Comparison of ENCODE assay signal across 28 cellular contexts in the genomic region with DNA sequence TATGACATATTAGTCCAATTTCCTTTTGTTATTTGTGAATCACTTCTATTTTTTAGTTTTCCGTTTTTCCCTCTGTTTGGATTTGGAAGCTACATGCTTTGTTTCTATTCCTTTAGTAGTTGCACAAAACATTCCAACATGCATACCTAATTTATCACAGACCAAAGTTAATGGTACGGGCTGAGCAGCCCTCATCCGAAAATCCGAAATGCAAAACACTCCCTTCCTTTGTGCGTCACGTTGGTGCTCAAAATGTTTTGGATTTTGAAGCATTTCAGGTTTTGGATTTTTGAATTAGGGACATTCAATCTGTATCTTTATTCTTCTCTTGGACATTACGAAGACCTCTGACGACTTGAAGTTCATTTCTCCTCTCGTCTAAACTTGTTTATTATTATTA.
"Had no signal": no experiment of that assay in that cellular context is flagged by ENCODE, and none has a peak within 500 bp of the region (broad histone marks: within the 10 kb centered on the region; RNA-seq: fewer than 3 reads in every experiment).

No MANE protein-coding gene starts in this region.

- H3K4me3 Mint-ChIP-seq: stimulated activated effector memory CD8-positive, alpha-beta T cell treated with anti-CD3 and anti-CD28 coated beads, Interleukin-12 subunit alpha, Interleukin-12 subunit beta, amount 100 ng/mL, for 72 hours; stimulated activated memory B cell treated with anti-CD40 and anti-IgM and Interleukin-4, amounts not matched to agents 10 μg/mL and 1 μg/mL and 100 μg/mL, for 72 hours; stimulated activated naive B cell treated with anti-CD40 and anti-IgM and Interleukin-4, amounts not matched to agents 10 μg/mL and 1 μg/mL and 100 μg/mL, for 72 hours; stimulated activated naive CD8-positive, alpha-beta T cell treated with anti-CD3 and anti-CD28 coated beads, Interleukin-15, amount 100 ng/mL, for 72 hours; stimulated activated naive CD8-positive, alpha-beta T cell treated with anti-CD3 and anti-CD28 coated beads, Interleukin-15, Interleukin-2, amounts not matched to agents 100 ng/mL and 50 ng/mL, for 24 hours; type B pancreatic cell had no signal

- H3K27me3 Mint-ChIP-seq: stimulated activated memory B cell treated with anti-CD40 and anti-IgM and Interleukin-4, amounts not matched to agents 10 μg/mL and 1 μg/mL and 100 μg/mL, for 72 hours; stimulated activated naive B cell treated with anti-CD40 and anti-IgM and Interleukin-4, amounts not matched to agents 10 μg/mL and 1 μg/mL and 100 μg/mL, for 72 hours; stimulated activated naive CD8-positive, alpha-beta T cell treated with anti-CD3 and anti-CD28 coated beads, Interleukin-15, amount 100 ng/mL, for 72 hours; stimulated activated naive CD8-positive, alpha-beta T cell treated with anti-CD3 and anti-CD28 coated beads, Interleukin-15, Interleukin-2, amounts not matched to agents 100 ng/mL and 50 ng/mL, for 24 hours; type B pancreatic cell had no signal

- H3K4me1 ChIP-seq: stomach, suprapubic skin, testis, tibial artery, tibial nerve, transverse colon, upper lobe of left lung, upper lobe of right lung, uterus, vagina had no signal

- H3K27ac Mint-ChIP-seq: stimulated activated effector memory CD8-positive, alpha-beta T cell treated with anti-CD3 and anti-CD28 coated beads, Interleukin-12 subunit alpha, Interleukin-12 subunit beta, amount 100 ng/mL, for 72 hours; stimulated activated memory B cell treated with anti-CD40 and anti-IgM and Interleukin-4, amounts not matched to agents 10 μg/mL and 1 μg/mL and 100 μg/mL, for 72 hours; stimulated activated naive B cell treated with anti-CD40 and anti-IgM and Interleukin-4, amounts not matched to agents 10 μg/mL and 1 μg/mL and 100 μg/mL, for 72 hours; stimulated activated naive CD8-positive, alpha-beta T cell treated with anti-CD3 and anti-CD28 coated beads, Interleukin-15, amount 100 ng/mL, for 72 hours; stimulated activated naive CD8-positive, alpha-beta T cell treated with anti-CD3 and anti-CD28 coated beads, Interleukin-15, Interleukin-2, amounts not matched to agents 100 ng/mL and 50 ng/mL, for 24 hours; type B pancreatic cell had no signal

- H3K27ac ChIP-seq: stomach, suprapubic skin, testis, thoracic aorta, tibial artery, tibial nerve, transverse colon, upper lobe of left lung, upper lobe of right lung, uterus, vagina had no signal

- DNase-seq: stimulated activated CD4-positive, alpha-beta T cell treated with anti-CD3 and anti-CD28 coated beads, Interleukin-2, amount 100 ng/mL, for 24 hours; stimulated activated CD4-positive, alpha-beta T cell treated with anti-CD3 and anti-CD28 coated beads, Interleukin-2, amount 100 ng/mL, for 48 hours; stimulated activated CD4-positive, alpha-beta T cell treated with anti-CD3 and anti-CD28 coated beads, Interleukin-4, amount 100 ng/mL, for 1 hour; stimulated activated CD4-positive, alpha-beta T cell treated with anti-CD3 and anti-CD28 coated beads, Interleukin-4, amount 100 ng/mL, for 24 hours; stimulated activated CD4-positive, alpha-beta T cell treated with anti-CD3 and anti-CD28 coated beads, Interleukin-4, amount 100 ng/mL, for 4 hours; stimulated activated CD8-positive, alpha-beta memory T cell treated with anti-CD3 and anti-CD28 coated beads, Interleukin-4, amount 100 ng/mL, for 48 hours; stimulated activated naive B cell treated with anti-CD40 and anti-IgM and Interleukin-4, amounts not matched to agents 10 μg/mL and 1 μg/mL and 100 μg/mL, for 72 hours; stimulated activated naive CD4-positive, alpha-beta T cell; stimulated activated naive CD4-positive, alpha-beta T cell treated with Interleukin-2 at 50 U/mL for 16 hours; stimulated activated naive CD8-positive, alpha-beta T cell treated with anti-CD3 and anti-CD28 coated beads, Interleukin-15, amount 100 ng/mL, for 72 hours; stimulated activated naive CD8-positive, alpha-beta T cell treated with anti-CD3 and anti-CD28 coated beads, Interleukin-15, Interleukin-2, amounts not matched to agents 100 U/mL and 50 U/mL, for 24 hours; stomach; substantia nigra; testis; tibial artery; transverse colon; upper lobe of left lung; upper lobe of right lung; uterus had no signal

- H3K9me3 ChIP-seq: stomach, suprapubic skin, testis, thoracic aorta, tibial artery, tibial nerve, upper lobe of right lung, uterus, vagina had no signal

- H3K36me3 ChIP-seq: thoracic aorta, tibial nerve, transverse colon, upper lobe of left lung, upper lobe of right lung, uterus, vagina had no signal

- ATAC-seq: stimulated activated effector memory CD8-positive, alpha-beta T cell treated with anti-CD3 and anti-CD28 coated beads, Interleukin-12 subunit alpha, Interleukin-12 subunit beta, amount 100 ng/mL, for 72 hours; stimulated activated memory B cell treated with anti-CD40 and anti-IgM and Interleukin-4, amounts not matched to agents 10 μg/mL and 1 μg/mL and 100 μg/mL, for 72 hours; stimulated activated naive B cell treated with anti-CD40 and anti-IgM and Interleukin-4, amounts not matched to agents 10 μg/mL and 1 μg/mL and 100 μg/mL, for 72 hours; stimulated activated naive CD8-positive, alpha-beta T cell treated with anti-CD3 and anti-CD28 coated beads, Interleukin-15, amount 100 ng/mL, for 72 hours; stimulated activated naive CD8-positive, alpha-beta T cell treated with anti-CD3 and anti-CD28 coated beads, Interleukin-15, Interleukin-2, amounts not matched to agents 100 U/mL and 50 U/mL, for 24 hours; upper lobe of right lung had no signal

- H3K27me3 ChIP-seq: stomach, suprapubic skin, testis, tibial artery, tibial nerve, transverse colon, upper lobe of left lung, upper lobe of right lung, uterus, vagina had no signal

- H3K4me1 Mint-ChIP-seq: stimulated activated effector memory CD8-positive, alpha-beta T cell treated with anti-CD3 and anti-CD28 coated beads, Interleukin-12 subunit alpha, Interleukin-12 subunit beta, amount 100 ng/mL, for 72 hours; stimulated activated memory B cell treated with anti-CD40 and anti-IgM and Interleukin-4, amounts not matched to agents 10 μg/mL and 1 μg/mL and 100 μg/mL, for 72 hours; stimulated activated naive B cell treated with anti-CD40 and anti-IgM and Interleukin-4, amounts not matched to agents 10 μg/mL and 1 μg/mL and 100 μg/mL, for 72 hours; stimulated activated naive CD8-positive, alpha-beta T cell treated with anti-CD3 and anti-CD28 coated beads, Interleukin-15, amount 100 ng/mL, for 72 hours had no signal

- H3K4me3 ChIP-seq: stomach, suprapubic skin, testis, thoracic aorta, tibial artery, tibial nerve, transverse colon, upper lobe of left lung, upper lobe of right lung, uterus, vagina had no signal

- FAIRE-seq: urothelium cell line had no signal
